ENCODE assay signal across 8 cellular contexts in genomic region chr19:39970424-39970673, GRCh38. TPM values are rescaled to one million over a fixed set of nuclear protein-coding genes. Genes with fewer than 3 reads are reported as not detected.
DNase-seq lines count a peak whose midpoint lies in the region; ATAC-seq, FAIRE-seq and TF ChIP-seq lines count a peak whose summit lies in the region.

No MANE protein-coding gene starts in this region.

- H3K9me3 ChIP-seq in Panc1 (ENCODE audit: control insufficient read depth, insufficient read depth, low read depth, low read length) (no peaks in the 10 kb centered on the region), endothelial cell of umbilical vein (replicated peaks; ENCODE audit: control insufficient read depth, insufficient read depth, low read length) (no peaks in the 10 kb centered on the region), neuron (ENCODE audit: low read length) (no peaks in the 10 kb centered on the region)

- CTCF ChIA-PET in Panc1 (lab: Charles Lee), result interaction anchor here (0.5 to 4.2 kb wide), 97 partner anchors 9 to 673 kb away, joined by 3 to 149 read pairs (median 5); partner anchors contain the start of genes DLL3, DYRK1B, EID2B and FBL
- CTCF ChIA-PET in endothelial cell of umbilical vein (lab: Charles Lee), result interaction anchor here (0.6 to 3.2 kb wide), 31 partner anchors 9 to 665 kb away, joined by 3 to 43 read pairs (median 5); partner anchors contain the start of genes DYRK1B, FBL, ZNF546 and ZNF780A

- peak overlapping the region; percentile 93 for H3K4me2 ChIP-seq in endothelial cell of umbilical vein (ENCODE audit: insufficient read depth, low read length)

- H4K20me1 ChIP-seq in endothelial cell of umbilical vein (replicated peaks; ENCODE audit: control insufficient read depth, extremely low read depth, insufficient read depth, low read length), result no peaks in the 10 kb centered on the region

- TF ChIP-seq CTCF in Panc1 (IDR thresholded peaks at IDR 0.05) (no peak), endothelial cell of umbilical vein (IDR thresholded peaks at IDR 0.05; ENCODE audit: extremely low read depth in 1 of 2, insufficient read depth in 1 of 2, low read depth in 1 of 2, low read length in 2 of 2) (no peak)

- no peaks in the 10 kb centered on the region for H3K9me1 ChIP-seq in endothelial cell of umbilical vein (replicated peaks; ENCODE audit: control insufficient read depth, extremely low read depth, insufficient read depth, low read length)

- peak overlapping the region; percentile 86 for H3K4me3 ChIP-seq in H7 (ENCODE audit: insufficient read depth, low read depth, low read length)
- peak overlapping the region; percentile 35 to 50 for H3K4me3 ChIP-seq in Panc1 (ENCODE audit: low read depth in 2 of 2, low read length in 2 of 2)
- H3K4me3 ChIP-seq in endothelial cell of umbilical vein (replicated peaks in 1 of 3; ENCODE audit: insufficient read depth in 1 of 3, low read depth in 1 of 3, low read length in 3 of 3), result peak overlapping the region; percentile 46 to 74 (median 70)
- H3K4me3 ChIP-seq in neuron (ENCODE audit: low read length), result peak overlapping the region; percentile 83

- peak overlapping the region; percentile 75 for H2AFZ ChIP-seq in endothelial cell of umbilical vein (ENCODE audit: low read depth, low read length)
- H2AFZ ChIP-seq in neuron (ENCODE audit: low read depth, low read length), result peak overlapping the region; percentile 56

- H3K79me2 ChIP-seq in endothelial cell of umbilical vein (ENCODE audit: control insufficient read depth, insufficient read depth, low read length), result peaks cover 17% of the 10 kb centered on the region

- no peak for FAIRE-seq in endothelial cell of umbilical vein (lab: Jason Lieb, UNC)

- H3K4me1 ChIP-seq in Panc1 (ENCODE audit: control insufficient read depth, insufficient read depth, low read length) (peaks cover 17% of the 10 kb centered on the region), endothelial cell of umbilical vein (ENCODE audit: control insufficient read depth, extremely low read depth, insufficient read depth, low read length) (peaks cover 13% of the 10 kb centered on the region), neuron (ENCODE audit: insufficient read depth, low read length) (peaks cover 7% of the 10 kb centered on the region)

- H3K27ac ChIP-seq in Panc1 (ENCODE audit: low read length) (peak overlapping the region; percentile 82), endothelial cell of umbilical vein (ENCODE audit: insufficient read depth, low read depth, low read length) (peak overlapping the region; percentile 41)

- BruUV-seq in Panc1 (replicated peaks; lab: Mats Ljungman, UMichigan) (TSS peak; percentile 89), endothelial cell of umbilical vein (replicated peaks; lab: Mats Ljungman, UMichigan) (TSS peak; percentile 87)

- DNase-seq in COLO829 (ENCODE audit: low spot score), result peak; percentile 7
- no peak for DNase-seq in H7
- DNase-seq in Panc1 (ENCODE audit: low read depth, low spot score), result no peak
- DNase-seq in endothelial cell of umbilical vein (ENCODE audit: low read depth, low spot score), result no peak
- no peak for DNase-seq in H4 (ENCODE audit: low spot score)
- DNase-seq in NCI-H2227 (lab: John Stamatoyannopoulos, UW; ENCODE audit: unreplicated experiment), result no peak

- in situ Hi-C loops in Panc1 (cut with HindIII; ENCODE audit: low pct_unique_long_range_greater_than_20kb, low sequenced_read_pairs), result loop anchor here (5.0 kb wide), 4 partner anchors 33 to 128 kb away; no protein-coding TSS in a partner anchor

- TF ChIP-seq POLR2A in endothelial cell of umbilical vein (IDR thresholded peaks at IDR 0.05; ENCODE audit: low read depth, low read length), result no peak

- no peaks in the 10 kb centered on the region for H3K27me3 ChIP-seq in H7 (ENCODE audit: control insufficient read depth, insufficient read depth, low read length)
- no peaks in the 10 kb centered on the region for H3K27me3 ChIP-seq in Panc1 (ENCODE audit: control insufficient read depth, insufficient read depth, low read length)
- no peaks in the 10 kb centered on the region for H3K27me3 ChIP-seq in endothelial cell of umbilical vein (ENCODE audit: control insufficient read depth in 2 of 2, insufficient read depth in 2 of 2, low read length in 2 of 2)
- H3K27me3 ChIP-seq in neuron (ENCODE audit: insufficient read depth, low read length), result no peaks in the 10 kb centered on the region

- H3K36me3 ChIP-seq in H7 (replicated peaks; ENCODE audit: control insufficient read depth, insufficient read depth, low read length) (peaks cover 23% of the 10 kb centered on the region), Panc1 (ENCODE audit: control insufficient read depth, insufficient read depth, low read length) (peaks cover 34% of the 10 kb centered on the region), endothelial cell of umbilical vein (ENCODE audit: control insufficient read depth in 2 of 2, extremely low read depth in 1 of 2, insufficient read depth in 2 of 2, low read length in 2 of 2) (peaks cover 6 to 15% of the 10 kb centered on the region in 2 experiments), neuron (ENCODE audit: insufficient read depth, low read length) (peaks cover 32% of the 10 kb centered on the region)

- ATAC-seq in Panc1 (no peak), GM19455 (IDR thresholded peaks at IDR 0.05; ENCODE audit: unreplicated experiment) (no peak)

- H3K9ac ChIP-seq in endothelial cell of umbilical vein (replicated peaks; ENCODE audit: extremely low read depth, insufficient read depth, low read length), result peak overlapping the region; percentile 67

- intact Hi-C loops in Panc1 (cut with micrococcal nuclease; ENCODE audit: unreplicated experiment), result loop anchor here (2.0 kb wide), 2 partner anchors 74 to 126 kb away; no protein-coding TSS in a partner anchor
- intact Hi-C loops in endothelial cell of umbilical vein (cut with micrococcal nuclease), result loop anchor here (1.0 to 5.0 kb wide), 2 partner anchors 73 to 177 kb away; no protein-coding TSS in a partner anchor

- dilution Hi-C loops in endothelial cell of umbilical vein (cut with MboI; ENCODE audit: extremely low pct_ligation_motif_present, low sequenced_read_pairs), result no loop called here

- POLR2A ChIA-PET in Panc1 (lab: Charles Lee), result interaction anchor here (0.5 to 4.0 kb wide), 82 partner anchors 9 to 1886 kb away, joined by 3 to 55 read pairs (median 5); partner anchors contain the start of genes AKT2, DYRK1B, FBL and FCGBP
- POLR2A ChIA-PET in endothelial cell of umbilical vein (lab: Charles Lee), result interaction anchor here (0.8 to 1.2 kb wide), 4 partner anchors 26 to 174 kb away, joined by 3 to 5 read pairs (median 4); partner anchors contain the start of genes ZNF546 and ZNF780A

TF ChIP-seq in endothelial cell of umbilical vein, 7 proteins besides CTCF, POLR2A, EP300 and RAD21 (continues in another document):
- TF ChIP-seq JUN (IDR thresholded peaks at IDR 0.05; ENCODE audit: borderline replicate concordance, insufficient read depth, insufficient read length, low read depth), result no peak
- no peak for TF ChIP-seq GATA2 (IDR thresholded peaks at IDR 0.05; ENCODE audit: insufficient read depth, insufficient read length, low read depth, low read length)
- TF ChIP-seq POLR2AphosphoS5 (IDR thresholded peaks at IDR 0.05; ENCODE audit: insufficient read depth, low read depth, low read length), result no peak
- no peak for TF ChIP-seq MAX (IDR thresholded peaks at IDR 0.05; ENCODE audit: insufficient read depth, insufficient read length)
- no peak for TF ChIP-seq MYC (IDR thresholded peaks at IDR 0.05; ENCODE audit: low read depth, low read length)

RNA-seq across cellular contexts. Expression of gene PSMC4, which starts 0.6 kb away (rescaled TPM):
- total RNA-seq in H7 (2014; rRNA removed; shearing (Covaris generic)), result 153 and 227 TPM in 2 replicates
- total RNA-seq in Panc1 (2021; ENCODE audit: unreplicated experiment), result 2,386 TPM
- polyA plus RNA-seq in Panc1 (2012; ENCODE audit: insufficient read length), result 3,964 TPM
- 110 and 114 TPM in 2 replicates for total RNA-seq in endothelial cell of umbilical vein
- 110 and 125 TPM in 2 replicates for polyA plus RNA-seq in endothelial cell of umbilical vein
- 114 and 117 TPM in 2 replicates for polyA plus RNA-seq in endothelial cell of umbilical vein (2011; cell fraction: cytosol; rRNA removed)
- polyA plus RNA-seq in endothelial cell of umbilical vein (2011; cell fraction: nucleus; rRNA removed), result 132 and 137 TPM in 2 replicates
- polyA plus RNA-seq in endothelial cell of umbilical vein (2012), result 125 and 163 TPM in 2 replicates
- 43.8 and 48.3 TPM in 2 replicates for polyA minus RNA-seq in endothelial cell of umbilical vein
- 48.4 TPM for polyA minus RNA-seq in endothelial cell of umbilical vein (2011; cell fraction: cytosol; rRNA and poly(A)+ RNA removed)
- 28.5 and 30.2 TPM in 2 replicates for polyA minus RNA-seq in endothelial cell of umbilical vein (2011; cell fraction: nucleus; rRNA and poly(A)+ RNA removed)
- 263 and 299 TPM in 2 replicates for total RNA-seq in H4 (2014; rRNA removed; shearing (Covaris generic))

RNA-seq across cellular contexts. Expression of gene ZNF546, which starts 26.5 kb away (rescaled TPM):
- 1.2 and 2.8 TPM in 2 replicates for total RNA-seq in H7 (2014; rRNA removed; shearing (Covaris generic))
- 68.4 TPM for total RNA-seq in Panc1 (2021; ENCODE audit: unreplicated experiment)
- 17.2 TPM for polyA plus RNA-seq in Panc1 (2012; ENCODE audit: insufficient read length)
- 4.3 and 4.4 TPM in 2 replicates for total RNA-seq in endothelial cell of umbilical vein
- polyA plus RNA-seq in endothelial cell of umbilical vein, result 0.33 and 1.0 TPM in 2 replicates
- 0.62 and 0.90 TPM in 2 replicates for polyA plus RNA-seq in endothelial cell of umbilical vein (2011; cell fraction: cytosol; rRNA removed)
- polyA plus RNA-seq in endothelial cell of umbilical vein (2011; cell fraction: nucleus; rRNA removed), result 2.9 and 3.1 TPM in 2 replicates
- 1.1 and 1.4 TPM in 2 replicates for polyA plus RNA-seq in endothelial cell of umbilical vein (2012)
- 3.6 and 10.2 TPM in 2 replicates for polyA minus RNA-seq in endothelial cell of umbilical vein
- polyA minus RNA-seq in endothelial cell of umbilical vein (2011; cell fraction: cytosol; rRNA and poly(A)+ RNA removed), result 1.2 TPM
- 4.0 and 4.9 TPM in 2 replicates for polyA minus RNA-seq in endothelial cell of umbilical vein (2011; cell fraction: nucleus; rRNA and poly(A)+ RNA removed)
- total RNA-seq in H4 (2014; rRNA removed; shearing (Covaris generic)), result 4.2 and 5.5 TPM in 2 replicates

RNA-seq across cellular contexts. Expression of gene FCGBP, which starts 35.9 kb away (rescaled TPM):
- total RNA-seq in H7 (2014; rRNA removed; shearing (Covaris generic)), result 0.10 and 0.22 TPM in 2 replicates
- total RNA-seq in Panc1 (2021; ENCODE audit: unreplicated experiment) (6.4 TPM), endothelial cell of umbilical vein (not detected in 2 replicates)
- 6.9 TPM for polyA plus RNA-seq in Panc1 (2012; ENCODE audit: insufficient read length)
- polyA plus RNA-seq in endothelial cell of umbilical vein, result 0.01 and 0.03 TPM in 2 replicates
- 0.01 TPM in 2 replicates for polyA plus RNA-seq in endothelial cell of umbilical vein (2011; cell fraction: cytosol; rRNA removed)
- 0.07 and 0.18 TPM in 2 replicates for polyA plus RNA-seq in endothelial cell of umbilical vein (2011; cell fraction: nucleus; rRNA removed)
- polyA plus RNA-seq in endothelial cell of umbilical vein (2012), result 0.01 and 0.16 TPM in 2 replicates
- polyA minus RNA-seq in endothelial cell of umbilical vein, result not detected in 2 replicates
- polyA minus RNA-seq in endothelial cell of umbilical vein (2011; cell fraction: cytosol; rRNA and poly(A)+ RNA removed), result 1.9 TPM
- polyA minus RNA-seq in endothelial cell of umbilical vein (2011; cell fraction: nucleus; rRNA and poly(A)+ RNA removed), result 0.10 TPM in 1 of 2 replicates, not detected in the other
- total RNA-seq in H4 (2014; rRNA removed; shearing (Covaris generic)), result 0.64 and 0.99 TPM in 2 replicates

Comparison
In these comparisons a context has a peak if more than half of its experiments do, and no peak if none do; other contexts are left out.
1. RNA of gene ZNF546, which starts 26.5 kb away (total RNA-seq): 68.4 TPM in Panc1 (single experiment); 4.3 to 4.4 TPM in endothelial cell of umbilical vein, 4.2 to 5.5 TPM in H4 and 1.2 to 2.8 TPM in H7; every median in the first group is over 10 times any median in the second.
2. Peak in every context shown above with its lines, with median percentiles within 50 percentile points of each other: H3K4me3 ChIP-seq.